ENCODE assay signal across 8 cellular contexts in genomic region chr20:8786383-8786782, GRCh38.
"Had no signal": no experiment of that assay in that cellular context is flagged by ENCODE, and none has a peak within 500 bp of the region (broad histone marks: within the 10 kb centered on the region; RNA-seq: fewer than 3 reads in every experiment).

No MANE protein-coding gene starts in this region.

- ATAC-seq: HepG2, K562 had no signal

- H3K4me3 ChIP-seq: K562 had no signal

- H3K4me1 Mint-ChIP-seq: IgD-negative memory B cell had no signal

- H3K27ac Mint-ChIP-seq: IgD-negative memory B cell had no signal

- H3K36me3 Mint-ChIP-seq: IgD-negative memory B cell had no signal

- H3K9me3 Mint-ChIP-seq: IgD-negative memory B cell had no signal

- DNase-seq: IMR-90, KBM-7, KG1 had no signal

- H3K27me3 Mint-ChIP-seq: IgD-negative memory B cell had no signal

- H3K27ac ChIP-seq: HL-60 had no signal

- FAIRE-seq: HepG2, HTR-8/SVneo, K562 had no signal

- H3K4me3 Mint-ChIP-seq: IgD-negative memory B cell had no signal
